In genomic region chr7:99497771-99498545, GRCh38 we compare ENCODE assay signal across 9 cellular contexts. TPM values are rescaled to one million over a fixed set of nuclear protein-coding genes. Genes with fewer than 3 reads are reported as not detected.
A peak's percentile ranks its signal among the peaks of the same experiment; 100 is the strongest.
DNase-seq lines count a peak whose midpoint lies in the region; ATAC-seq and TF ChIP-seq lines count a peak whose summit lies in the region.
"Had no signal": no experiment of that assay in that cellular context is flagged by ENCODE, and none has a peak within 500 bp of the region (broad histone marks: within the 10 kb centered on the region; RNA-seq: fewer than 3 reads in every experiment).

No MANE protein-coding gene starts in this region.

- intact Hi-C loops in activated CD8-positive, alpha-beta T cell treated with anti-CD3 and anti-CD28 coated beads for 36 hours (cut with micrococcal nuclease): no loop called here

- no peak overlapping the region for H3K9ac ChIP-seq in stomach smooth muscle (ENCODE audit: low read length in 2 of 2)

- H3K27ac ChIP-seq in stomach smooth muscle (ENCODE audit: low read length): no peak overlapping the region
- no peak overlapping the region for H3K27ac ChIP-seq in caudate nucleus (ENCODE audit: low read depth, low read length)

- H3K27me3 Mint-ChIP-seq in activated CD8-positive, alpha-beta memory T cell treated with anti-CD3 and anti-CD28 coated beads, Interleukin-2, amount 10 ng/mL, durations not matched to agents 7 days and 5 days: no peaks in the 10 kb centered on the region
- H3K27me3 Mint-ChIP-seq in activated CD8-positive, alpha-beta T cell treated with anti-CD3 and anti-CD28 coated beads for 36 hours: no peaks in the 10 kb centered on the region
- peaks cover 4 to 14% (median 8%) of the 10 kb centered on the region in 3 donors for H3K27me3 Mint-ChIP-seq in immature natural killer cell (ENCODE audit: low read depth in 3 of 3)

- ATAC-seq in activated CD8-positive, alpha-beta memory T cell treated with anti-CD3 and anti-CD28 coated beads, Interleukin-2, amount 10 ng/mL, durations not matched to agents 7 days and 5 days: no peak
- no peak for ATAC-seq in activated CD8-positive, alpha-beta T cell treated with anti-CD3 and anti-CD28 coated beads for 36 hours

- H3K4me1 Mint-ChIP-seq in activated CD8-positive, alpha-beta memory T cell treated with anti-CD3 and anti-CD28 coated beads, Interleukin-2, amount 10 ng/mL, durations not matched to agents 7 days and 5 days: peaks cover 21% of the 10 kb centered on the region
- peaks cover 21% of the 10 kb centered on the region for H3K4me1 Mint-ChIP-seq in activated CD8-positive, alpha-beta T cell treated with anti-CD3 and anti-CD28 coated beads for 36 hours (ENCODE audit: low read depth)
- peaks cover 42 to 60% of the 10 kb centered on the region in 2 donors for H3K4me1 Mint-ChIP-seq in immature natural killer cell

- peaks cover 18 to 20% of the 10 kb centered on the region in 2 donors for H3K36me3 ChIP-seq in stomach smooth muscle (ENCODE audit: control insufficient read depth in 2 of 2, insufficient read depth in 2 of 2, low read length in 2 of 2)

- peaks cover 61% of the 10 kb centered on the region for H3K36me3 Mint-ChIP-seq in activated CD8-positive, alpha-beta memory T cell treated with anti-CD3 and anti-CD28 coated beads, Interleukin-2, amount 10 ng/mL, durations not matched to agents 7 days and 5 days
- H3K36me3 Mint-ChIP-seq in activated CD8-positive, alpha-beta T cell treated with anti-CD3 and anti-CD28 coated beads for 36 hours (ENCODE audit: low read depth): peaks cover 58% of the 10 kb centered on the region
- H3K36me3 Mint-ChIP-seq in immature natural killer cell: peaks cover 25 to 37% (median 34%) of the 10 kb centered on the region in 3 donors

- POLR2A ChIA-PET in activated CD8-positive, alpha-beta T cell treated with anti-CD3 and anti-CD28 coated beads for 36 hours (lab: Charles Lee): interaction anchor here (1.2 to 1.4 kb wide), 2 partner anchors 25 to 61 kb away, joined by 3 to 4 read pairs; partner anchors contain the start of gene ZNF789

- CTCF ChIA-PET in activated CD8-positive, alpha-beta memory T cell treated with anti-CD3 and anti-CD28 coated beads, Interleukin-2, amount 10 ng/mL, durations not matched to agents 7 days and 5 days (lab: Charles Lee): interaction anchor here (0.9 to 1.2 kb wide), 3 partner anchors 19 to 82 kb away, joined by 3 to 4 read pairs (median 3); no protein-coding TSS in a partner anchor
- CTCF ChIA-PET in activated CD8-positive, alpha-beta T cell treated with anti-CD3 and anti-CD28 coated beads for 36 hours (lab: Charles Lee): interaction anchor here (0.8 to 0.9 kb wide), 2 partner anchors 8 to 10 kb away, joined by 3 read pairs; no protein-coding TSS in a partner anchor

- no peak for DNase-seq in activated CD8-positive, alpha-beta memory T cell treated with anti-CD3 and anti-CD28 coated beads, Interleukin-2, amount 10 ng/mL, durations not matched to agents 7 days and 5 days
- no peak for DNase-seq in activated CD8-positive, alpha-beta memory T cell treated with anti-CD3 and anti-CD28 coated beads, Interleukin-2, amount 50 U/mL, for 4 hours
- DNase-seq in activated CD8-positive, alpha-beta T cell treated with anti-CD3 and anti-CD28 coated beads for 36 hours: no peak
- DNase-seq in immature natural killer cell: no peak
- no peak for DNase-seq in caudate nucleus (lab: John Stamatoyannopoulos, UW)
- no peak for DNase-seq in mucosa of gallbladder (ENCODE audit: low spot score)
- DNase-seq in A172 (ENCODE audit: low spot score): no peak
- DNase-seq: hypothalamus had no signal

- peaks cover 26% of the 10 kb centered on the region for H3K4me1 ChIP-seq in stomach smooth muscle (ENCODE audit: control insufficient read depth, insufficient read depth, low read length)

- no peak for TF ChIP-seq CTCF in activated CD8-positive, alpha-beta T cell treated with anti-CD3 and anti-CD28 coated beads for 36 hours (IDR thresholded peaks at IDR 0.05)

- peaks cover 12% of the 10 kb centered on the region for H3K9me3 Mint-ChIP-seq in activated CD8-positive, alpha-beta memory T cell treated with anti-CD3 and anti-CD28 coated beads, Interleukin-2, amount 10 ng/mL, durations not matched to agents 7 days and 5 days (ENCODE audit: low read depth)
- H3K9me3 Mint-ChIP-seq in activated CD8-positive, alpha-beta T cell treated with anti-CD3 and anti-CD28 coated beads for 36 hours: peaks cover 16% of the 10 kb centered on the region
- H3K9me3 Mint-ChIP-seq in immature natural killer cell: peaks cover 3 to 18% (median 14%) of the 10 kb centered on the region in 6 donors

- peak overlapping the region; percentile 99 to 100 for H3K4me3 ChIP-seq in stomach smooth muscle (ENCODE audit: low read length in 2 of 2)

- H3K27ac Mint-ChIP-seq in activated CD8-positive, alpha-beta memory T cell treated with anti-CD3 and anti-CD28 coated beads, Interleukin-2, amount 10 ng/mL, durations not matched to agents 7 days and 5 days: peak overlapping the region; percentile 71
- H3K27ac Mint-ChIP-seq in activated CD8-positive, alpha-beta T cell treated with anti-CD3 and anti-CD28 coated beads for 36 hours: peak overlapping the region; percentile 73
- H3K27ac Mint-ChIP-seq in immature natural killer cell: peak overlapping the region; percentile 69 to 100 (median 97)

- H3K27me3 ChIP-seq in stomach smooth muscle (ENCODE audit: control insufficient read depth in 1 of 2, insufficient read depth in 2 of 2, low read length in 2 of 2): no peaks in the 10 kb centered on the region

- peak overlapping the region; percentile 90 for H3K4me3 Mint-ChIP-seq in activated CD8-positive, alpha-beta memory T cell treated with anti-CD3 and anti-CD28 coated beads, Interleukin-2, amount 10 ng/mL, durations not matched to agents 7 days and 5 days
- peak overlapping the region; percentile 99 for H3K4me3 Mint-ChIP-seq in activated CD8-positive, alpha-beta T cell treated with anti-CD3 and anti-CD28 coated beads for 36 hours
- H3K4me3 Mint-ChIP-seq in immature natural killer cell: peak overlapping the region; percentile 96 to 100 (median 98)

- H3K9me3 ChIP-seq in stomach smooth muscle (ENCODE audit: control insufficient read depth in 2 of 2, low read length in 2 of 2): peaks cover 10 to 14% of the 10 kb centered on the region in 2 donors

RNA-seq across cellular contexts. Expression of gene ZNF394, which starts 2.1 kb away (rescaled TPM):
- 10 to 100 TPM; 50.5 to 58.5 TPM for total RNA-seq in activated CD8-positive, alpha-beta memory T cell treated with anti-CD3 and anti-CD28 coated beads, Interleukin-2, amount 10 ng/mL, durations not matched to agents 7 days and 5 days
- 10 to 100 TPM; 25.9 to 28.0 TPM for total RNA-seq in activated CD8-positive, alpha-beta T cell treated with anti-CD3 and anti-CD28 coated beads for 36 hours
- 10 to 100 TPM; 68.6 to 91.7 (median 76.0) TPM for polyA plus RNA-seq in immature natural killer cell
- 27.3 TPM for total RNA-seq in mucosa of gallbladder
- 23.7 and 26.8 TPM in 2 replicates for total RNA-seq in A172 (2014; rRNA removed; shearing (Covaris generic))

RNA-seq across cellular contexts. Expression of gene ZKSCAN5, which starts 6.5 kb away (rescaled TPM):
- total RNA-seq in activated CD8-positive, alpha-beta memory T cell treated with anti-CD3 and anti-CD28 coated beads, Interleukin-2, amount 10 ng/mL, durations not matched to agents 7 days and 5 days: 10 to 100 TPM; 13.2 to 13.6 TPM
- 1 to 10 TPM; 7.6 to 7.9 TPM for total RNA-seq in activated CD8-positive, alpha-beta T cell treated with anti-CD3 and anti-CD28 coated beads for 36 hours
- polyA plus RNA-seq in immature natural killer cell: 1 to 10 TPM; 3.2 to 9.4 (median 4.6) TPM
- total RNA-seq in mucosa of gallbladder: 8.0 TPM
- 16.2 and 17.9 TPM in 2 replicates for total RNA-seq in A172 (2014; rRNA removed; shearing (Covaris generic))

RNA-seq across cellular contexts. Expression of gene ZNF789, which starts 25.3 kb away (rescaled TPM):
- total RNA-seq in activated CD8-positive, alpha-beta memory T cell treated with anti-CD3 and anti-CD28 coated beads, Interleukin-2, amount 10 ng/mL, durations not matched to agents 7 days and 5 days: 10 to 100 TPM; 21.5 to 30.1 TPM
- total RNA-seq in activated CD8-positive, alpha-beta T cell treated with anti-CD3 and anti-CD28 coated beads for 36 hours: 10 to 100 TPM; 18.8 to 19.1 TPM
- polyA plus RNA-seq in immature natural killer cell: 1 to 10 TPM; 4.6 to 7.6 (median 5.4) TPM
- 13.0 TPM for total RNA-seq in mucosa of gallbladder
- 9.6 and 19.0 TPM in 2 replicates for total RNA-seq in A172 (2014; rRNA removed; shearing (Covaris generic))

RNA-seq across cellular contexts. Expression of gene ATP5MF, which starts 32.0 kb away (rescaled TPM):
- 100 to 1,000 TPM; 388 to 467 TPM for total RNA-seq in activated CD8-positive, alpha-beta memory T cell treated with anti-CD3 and anti-CD28 coated beads, Interleukin-2, amount 10 ng/mL, durations not matched to agents 7 days and 5 days
- total RNA-seq in activated CD8-positive, alpha-beta T cell treated with anti-CD3 and anti-CD28 coated beads for 36 hours: 100 to 1,000 TPM; 416 to 417 TPM
- polyA plus RNA-seq in immature natural killer cell: 100 to 1,000 TPM; 455 to 757 (median 495) TPM
- total RNA-seq in mucosa of gallbladder: 248 TPM
- total RNA-seq in A172 (2014; rRNA removed; shearing (Covaris generic)): 430 and 1,432 TPM in 2 replicates

RNA-seq across cellular contexts. Expression of gene FAM200A, which starts 54.0 kb away (rescaled TPM):
- total RNA-seq in activated CD8-positive, alpha-beta memory T cell treated with anti-CD3 and anti-CD28 coated beads, Interleukin-2, amount 10 ng/mL, durations not matched to agents 7 days and 5 days: 1 to 10 TPM; 5.1 to 5.2 TPM
- total RNA-seq in activated CD8-positive, alpha-beta T cell treated with anti-CD3 and anti-CD28 coated beads for 36 hours: 1 to 10 TPM; 4.8 to 4.9 TPM
- polyA plus RNA-seq in immature natural killer cell: 1 to 10 TPM in 2 of 3 donors, not detected in 1; 1.9 to 4.7 TPM
- 7.3 TPM for total RNA-seq in mucosa of gallbladder
- total RNA-seq in A172 (2014; rRNA removed; shearing (Covaris generic)): 11.4 and 12.3 TPM in 2 replicates
